19 cellular contexts compared by ENCODE assay signal in genomic region chr2:26924731-26925099, GRCh38. TPM values are rescaled to one million over a fixed set of nuclear protein-coding genes. Genes with fewer than 3 reads are reported as not detected.
DNase-seq lines count a peak whose midpoint lies in the region; ATAC-seq and TF ChIP-seq lines count a peak whose summit lies in the region.
"Had no signal": no experiment of that assay in that cellular context is flagged by ENCODE, and none has a peak within 500 bp of the region (broad histone marks: within the 10 kb centered on the region; RNA-seq: fewer than 3 reads in every experiment).

No MANE protein-coding gene starts in this region.

- TF ChIP-seq CTCF in GM23338 (conservative IDR thresholded peaks at IDR 0.05; ENCODE audit: low read depth in 2 of 2), result no peak
- TF ChIP-seq CTCF in IMR-90 (conservative IDR thresholded peaks at IDR 0.05; ENCODE audit: low read depth, low read length), result no peak
- TF ChIP-seq CTCF in hepatocyte (IDR thresholded peaks at IDR 0.05; ENCODE audit: poor library complexity), result no peak

- no peak overlapping the region for H4K91ac ChIP-seq in IMR-90 (ENCODE audit: insufficient read depth, low read depth, low read length)
- no peak overlapping the region for H4K91ac ChIP-seq in neuronal stem cell (ENCODE audit: low read depth, low read length, poor library complexity)

- no peak overlapping the region for H3K4me3 Mint-ChIP-seq in GM23338
- H3K4me3 Mint-ChIP-seq: CD8-positive, alpha-beta T cell; IgD-negative memory B cell had no signal

- H4K8ac ChIP-seq in IMR-90 (ENCODE audit: low read depth in 2 of 2, low read length in 2 of 2), result no peak overlapping the region
- H4K8ac ChIP-seq in neuronal stem cell (ENCODE audit: low read depth, low read length), result no peak overlapping the region

- no peak overlapping the region for H3K27ac Mint-ChIP-seq in GM23338
- H3K27ac Mint-ChIP-seq: CD8-positive, alpha-beta T cell; IgD-negative memory B cell had no signal

- H2BK20ac ChIP-seq in IMR-90 (ENCODE audit: low read depth, low read length), result no peak overlapping the region

- no peak overlapping the region for H4K5ac ChIP-seq in IMR-90 (ENCODE audit: low read depth, low read length)

- H2AK5ac ChIP-seq in IMR-90 (ENCODE audit: low read depth, low read length) (no peak overlapping the region), neuronal stem cell (ENCODE audit: low read depth, low read length) (peak overlapping the region; percentile 77)

- H3K23ac ChIP-seq in IMR-90 (ENCODE audit: low read depth, low read length) (no peak overlapping the region), neuronal stem cell (ENCODE audit: low read depth, low read length, poor library complexity) (no peak overlapping the region)

- H3K4me2 ChIP-seq in GM23338 (no peak overlapping the region), IMR-90 (ENCODE audit: low read depth, low read length) (no peak overlapping the region), hepatocyte (peak overlapping the region; percentile 41), neuronal stem cell (ENCODE audit: insufficient read depth, low read length, poor library complexity, severe bottlenecking) (no peak overlapping the region)
- H3K4me2 ChIP-seq: BLaER1 treated with 17β-estradiol and CSF1 and Interleukin-3, amounts not matched to agents 10 nM and 100 nM had no signal

- no peaks in the 10 kb centered on the region for H3K9me3 Mint-ChIP-seq in GM23338
- H3K9me3 Mint-ChIP-seq: CD8-positive, alpha-beta T cell; IgD-negative memory B cell had no signal

- H3K9me2 ChIP-seq in GM23338 (ENCODE audit: insufficient read depth) (no peaks in the 10 kb centered on the region), hepatocyte (replicated peaks; ENCODE audit: insufficient read depth) (no peaks in the 10 kb centered on the region)

- H3K14ac ChIP-seq in IMR-90 (replicated peaks; ENCODE audit: low read depth, low read length), result no peak overlapping the region
- H3K14ac ChIP-seq in neuronal stem cell (ENCODE audit: low read length), result no peak overlapping the region

- no peaks in the 10 kb centered on the region for H3K27me3 Mint-ChIP-seq in GM23338 (ENCODE audit: insufficient read depth, low read depth, poor library complexity)

- POLR2A ChIA-PET in IMR-90 (lab: Charles Lee; ENCODE audit: unreplicated experiment), result no interaction called here

- H2BK5ac ChIP-seq in IMR-90 (ENCODE audit: low read depth, low read length, poor library complexity, severe bottlenecking) (no peak overlapping the region), neuronal stem cell (ENCODE audit: low read length) (peak overlapping the region; percentile 91)

- H3K36me3 ChIP-seq in GM23338 (ENCODE audit: insufficient read depth), result no peaks in the 10 kb centered on the region
- H3K36me3 ChIP-seq in IMR-90 (ENCODE audit: control insufficient read depth, insufficient read depth, low read length), result no peaks in the 10 kb centered on the region
- no peaks in the 10 kb centered on the region for H3K36me3 ChIP-seq in hepatocyte (replicated peaks; ENCODE audit: insufficient read depth, low read depth)
- H3K36me3 ChIP-seq in neuronal stem cell (replicated peaks in 1 of 2; ENCODE audit: control insufficient read depth in 2 of 2, insufficient read depth in 2 of 2, low read length in 2 of 2), result peaks cover 20 to 74% of the 10 kb centered on the region in 2 donors
- H3K36me3 ChIP-seq: BLaER1 treated with 17β-estradiol and CSF1 and Interleukin-3, amounts not matched to agents 10 nM and 100 nM; SJSA1 had no signal

- H3K4me1 ChIP-seq in GM23338 (ENCODE audit: insufficient read depth) (peaks cover 4% of the 10 kb centered on the region; the same call in 1 of the 2 replicates), IMR-90 (ENCODE audit: control insufficient read depth, insufficient read depth, low read length) (peaks cover 8% of the 10 kb centered on the region; the same call in 1 of the 2 replicates), hepatocyte (ENCODE audit: insufficient read depth) (peaks cover 15% of the 10 kb centered on the region), neuronal stem cell (ENCODE audit: control insufficient read depth in 2 of 2, insufficient read depth in 1 of 2, low read depth in 1 of 2, low read length in 2 of 2) (peaks cover 20 to 39% of the 10 kb centered on the region in 2 donors)
- H3K4me1 ChIP-seq: HAP-1 had no signal

- intact Hi-C loops in IMR-90 (cut with micrococcal nuclease), result no loop called here

- H3K36me3 Mint-ChIP-seq in GM23338 (ENCODE audit: low read depth), result no peaks in the 10 kb centered on the region
- H3K36me3 Mint-ChIP-seq: CD8-positive, alpha-beta T cell; IgD-negative memory B cell had no signal

- no peak overlapping the region for H2AK9ac ChIP-seq in IMR-90 (replicated peaks; ENCODE audit: low read depth, low read length, poor library complexity)

- H3K27ac ChIP-seq in GM23338 (ENCODE audit: low read depth) (no peak overlapping the region), IMR-90 (ENCODE audit: insufficient read depth, low read length) (no peak overlapping the region), hepatocyte (peak overlapping the region; percentile 63), neuronal stem cell (replicated peaks; ENCODE audit: low read length) (peak overlapping the region; percentile 74)
- H3K27ac ChIP-seq: BLaER1 treated with 17β-estradiol and CSF1 and Interleukin-3, amounts not matched to agents 10 nM and 100 nM had no signal

- H3K18ac ChIP-seq in IMR-90 (ENCODE audit: low read depth, low read length) (no peak overlapping the region), neuronal stem cell (ENCODE audit: low read length) (peak overlapping the region; percentile 66)

- H3K79me1 ChIP-seq in IMR-90 (ENCODE audit: low read depth in 1 of 2, low read length in 2 of 2), result no peaks in the 10 kb centered on the region
- peaks cover 8% of the 10 kb centered on the region for H3K79me1 ChIP-seq in neuronal stem cell (ENCODE audit: low read depth, low read length)

- H2BK15ac ChIP-seq in IMR-90 (ENCODE audit: low read depth, low read length), result no peak overlapping the region
- H2BK15ac ChIP-seq in neuronal stem cell (ENCODE audit: low read length), result no peak overlapping the region

- 0 out of 2 replicates have a peak overlapping the region, but pooled peaks have one; percentile 14 for H2AFZ ChIP-seq in GM23338
- peak overlapping the region; percentile 67 for H2AFZ ChIP-seq in IMR-90 (replicated peaks; ENCODE audit: low read length, poor library complexity)
- H2AFZ ChIP-seq in hepatocyte, result no peak overlapping the region
- no peak overlapping the region for H2AFZ ChIP-seq in neuronal stem cell (ENCODE audit: low read length)

- no peak overlapping the region for H3K4me3 ChIP-seq in GM23338
- H3K4me3 ChIP-seq in IMR-90 (ENCODE audit: insufficient read depth, low read depth, low read length), result no peak overlapping the region
- H3K4me3 ChIP-seq in hepatocyte, result no peak overlapping the region
- no peak overlapping the region for H3K4me3 ChIP-seq in neuronal stem cell (ENCODE audit: low read length in 2 of 2)
- H3K4me3 ChIP-seq: BLaER1 treated with 17β-estradiol and CSF1 and Interleukin-3, amounts not matched to agents 10 nM and 100 nM; HAP-1; SJSA1 had no signal

- ATAC-seq in GM23338 (peak; percentile 18; the same call in 2 of the 3 replicates), IMR-90 (ENCODE audit: low read depth) (no peak), GM18909 (IDR thresholded peaks at IDR 0.05; ENCODE audit: poor library complexity, unreplicated experiment) (no peak), GM18505 (IDR thresholded peaks at IDR 0.05; ENCODE audit: unreplicated experiment) (no peak)
- ATAC-seq: CD8-positive, alpha-beta T cell had no signal

- H3K79me2 ChIP-seq in GM23338 (replicated peaks; ENCODE audit: insufficient read depth), result no peaks in the 10 kb centered on the region
- H3K79me2 ChIP-seq in hepatocyte, result no peaks in the 10 kb centered on the region

- H3K9me3 ChIP-seq in IMR-90 (ENCODE audit: control insufficient read depth, insufficient read depth, low read length) (no peaks in the 10 kb centered on the region), hepatocyte (ENCODE audit: low read depth) (no peaks in the 10 kb centered on the region), neuronal stem cell (replicated peaks in 1 of 2; ENCODE audit: control insufficient read depth in 2 of 2, insufficient read depth in 1 of 2, low read depth in 1 of 2, low read length in 2 of 2) (peaks cover 0 to 2% of the 10 kb centered on the region in 2 donors)
- H3K9me3 ChIP-seq: BLaER1 treated with 17β-estradiol and CSF1 and Interleukin-3, amounts not matched to agents 10 nM and 100 nM; HAP-1; SJSA1 had no signal

- BruUV-seq in IMR-90 (replicated peaks; lab: Mats Ljungman, UMichigan), result no TSS peak

- H3K27me3 ChIP-seq in GM23338 (ENCODE audit: insufficient read depth) (no peaks in the 10 kb centered on the region), IMR-90 (ENCODE audit: control insufficient read depth, insufficient read depth, low read length) (peaks cover 29% of the 10 kb centered on the region), hepatocyte (no peaks in the 10 kb centered on the region), neuronal stem cell (ENCODE audit: control insufficient read depth in 3 of 3, insufficient read depth in 3 of 3, low read depth in 1 of 3, low read length in 3 of 3) (no peaks in the 10 kb centered on the region)
- H3K27me3 ChIP-seq: BLaER1 treated with 17β-estradiol and CSF1 and Interleukin-3, amounts not matched to agents 10 nM and 100 nM had no signal

- in situ Hi-C loops in IMR-90 (cut with MboI; ENCODE audit: low sequenced_read_pairs), result no loop called here

- no peaks in the 10 kb centered on the region for H4K20me1 ChIP-seq in GM23338 (replicated peaks; ENCODE audit: insufficient read depth)
- no peaks in the 10 kb centered on the region for H4K20me1 ChIP-seq in IMR-90 (ENCODE audit: insufficient read depth, low read length)
- no peaks in the 10 kb centered on the region for H4K20me1 ChIP-seq in hepatocyte (ENCODE audit: insufficient read depth, poor library complexity, severe bottlenecking)
- H4K20me1 ChIP-seq: BLaER1 treated with 17β-estradiol and CSF1 and Interleukin-3, amounts not matched to agents 10 nM and 100 nM had no signal

- H3K9me1 ChIP-seq in IMR-90 (ENCODE audit: insufficient read depth, low read length), result no peaks in the 10 kb centered on the region

- H3K56ac ChIP-seq in IMR-90 (ENCODE audit: extremely low read depth, insufficient read depth, low read length), result no peak overlapping the region

- no peak for DNase-seq in GM23338 (ENCODE audit: low spot score)
- no peak for DNase-seq in IMR-90
- DNase-seq in hepatocyte (ENCODE audit: low spot score), result no peak
- DNase-seq in neuronal stem cell (ENCODE audit: low spot score), result no peak
- no peak for DNase-seq in activated naive CD4-positive, alpha-beta T cell treated with Interleukin-2 at 50 U/mL for 16 hours
- DNase-seq: CD8-positive, alpha-beta T cell; DMS53; Karpas-422; NCI-H1048; NCI-H1436; NCI-H1930; NCI-H226; NCI-H524 treated with DMSO at 0.1 percent for 48 hours had no signal

- H3K4ac ChIP-seq in IMR-90 (ENCODE audit: low read depth, low read length) (no peak overlapping the region), neuronal stem cell (ENCODE audit: low read length) (no peak overlapping the region)

- CTCF ChIA-PET in IMR-90 (lab: Yijun Ruan, JAX), result no interaction called here

- peaks cover 23% of the 10 kb centered on the region for H3K4me1 Mint-ChIP-seq in GM23338
- H3K4me1 Mint-ChIP-seq: IgD-negative memory B cell had no signal

- dilution Hi-C loops in IMR-90 (cut with HindIII; ENCODE audit: low sequenced_read_pairs, unreplicated experiment), result no loop called here

- TF ChIP-seq POLR2A in IMR-90 (IDR thresholded peaks at IDR 0.05; ENCODE audit: low read depth, low read length) (no peak), GM18505 (IDR thresholded peaks at IDR 0.05; ENCODE audit: borderline replicate concordance, extremely low read depth, insufficient read depth, insufficient read length) (no peak)

- H3K9ac ChIP-seq in IMR-90 (ENCODE audit: low read depth, low read length), result no peak overlapping the region
- no peak overlapping the region for H3K9ac ChIP-seq in neuronal stem cell (ENCODE audit: low read depth, low read length, poor library complexity)
- H3K9ac ChIP-seq: BLaER1 treated with 17β-estradiol and CSF1 and Interleukin-3, amounts not matched to agents 10 nM and 100 nM had no signal

- no peaks in the 10 kb centered on the region for H3F3A ChIP-seq in GM23338 (replicated peaks; ENCODE audit: low read depth)

- 95% methylated on average over 10 of the region's 14 CpGs; no CpG with 5 or more reads in 1 of the 2 experiments for WGBS in IMR-90 (ENCODE audit: extremely low coverage in 2 of 2, insufficient read length in 1 of 2), 2 experiments
- WGBS in hepatocyte (ENCODE audit: low lambda C conversion rate, missing lambda C conversion rate), result 95% methylated on average over 14 of the region's 14 CpGs
- no CpG with 5 or more reads among the region's 14 CpGs for WGBS in neuronal stem cell (ENCODE audit: extremely low coverage in 2 of 2, insufficient read length in 2 of 2, insufficient replicate concordance in 1 of 2), 2 donors

- H2BK120ac ChIP-seq in IMR-90 (ENCODE audit: low read depth, low read length) (no peak overlapping the region), neuronal stem cell (ENCODE audit: low read depth, low read length) (no peak overlapping the region)

- H2BK12ac ChIP-seq in neuronal stem cell (ENCODE audit: low read length), result peak overlapping the region; percentile 82

- no peak for TF ChIP-seq RAD21 in IMR-90 (IDR thresholded peaks at IDR 0.05; ENCODE audit: low read length)

RNA-seq across cellular contexts. Expression of gene MAPRE3, which starts 45.7 kb away (rescaled TPM):
- total RNA-seq in GM23338 (2014; rRNA removed; shearing (Covaris generic)), result 3.7 and 4.5 TPM in 2 replicates
- 3.3 and 3.5 TPM in 2 replicates for polyA plus RNA-seq in GM23338 (2016; fragmentation: Nextera tagmentation; extraction: Ambion mirVana)
- total RNA-seq in IMR-90 (2012; rRNA removed), result 1.8 and 2.5 TPM in 2 replicates
- 17.3 and 20.3 TPM in 2 replicates for polyA plus RNA-seq in IMR-90 (2012; rRNA removed)
- 12.4 and 18.6 TPM in 2 replicates for polyA plus RNA-seq in IMR-90 (2012; cell fraction: cytosol; rRNA removed)
- polyA plus RNA-seq in IMR-90 (2012; cell fraction: nucleus; rRNA removed; ENCODE audit: low replicate concordance), result 75.6 and 82.1 TPM in 2 replicates
- 8.0 and 8.6 TPM in 2 replicates for total RNA-seq in hepatocyte
- polyA plus RNA-seq in hepatocyte, result 23.6 and 29.2 TPM in 2 replicates
- 13.3 TPM for polyA plus RNA-seq in neuronal stem cell (2013, experiment 1 of 2)
- 13.3 TPM for polyA plus RNA-seq in neuronal stem cell (2013, experiment 2 of 2)

Comparison
In these comparisons a context has a peak if more than half of its experiments do, and no peak if none do; other contexts are left out.
1. H2AFZ ChIP-seq: peak in GM23338 (single experiment) and IMR-90 (single experiment); none in hepatocyte (single experiment) and neuronal stem cell (single experiment).
2. H3K27ac ChIP-seq: peak in hepatocyte (single experiment) and neuronal stem cell (single experiment); none in GM23338 (single experiment) and IMR-90 (single experiment).